Comparison of ENCODE assay signal across 8 cellular contexts in genomic region chr4:143184503-143185252, GRCh38. TPM values are rescaled to one million over a fixed set of nuclear protein-coding genes. Genes with fewer than 3 reads are reported as not detected.
DNase-seq lines count a peak whose midpoint lies in the region; ATAC-seq and TF ChIP-seq lines count a peak whose summit lies in the region.

Gene USP38 (plus strand): TSS chr4:143184917. CDS start chr4:143185451, 534 bp downstream.

- H3K4me3 ChIP-seq in Panc1 (ENCODE audit: low read depth in 2 of 2, low read length in 2 of 2) (peak within 1 kb of the TSS; percentile 82 to 92), esophagus muscularis mucosa (peak within 1 kb of the TSS; percentile 73 to 89 (median 85))

- in situ Hi-C loops in KBM-7 (cut with MboI; ENCODE audit: low pct_unique_long_range_greater_than_20kb, low sequenced_read_pairs) (no loop called here), Panc1 (cut with HindIII; ENCODE audit: low pct_unique_long_range_greater_than_20kb, low sequenced_read_pairs) (no loop called here)

- 0% methylated on average over 20 of the region's 71 CpGs for WGBS in esophagus muscularis mucosa

- CTCF ChIA-PET in Panc1 (lab: Charles Lee): no interaction called here

- TF ChIP-seq CTCF in Panc1 (IDR thresholded peaks at IDR 0.05) (no peak), esophagus muscularis mucosa (IDR thresholded peaks at IDR 0.05) (peak in 2 of 3 experiments; percentile 8 to 22)

- ATAC-seq in GM21717 (IDR thresholded peaks at IDR 0.05; ENCODE audit: unreplicated experiment): peak; percentile 82
- ATAC-seq in Panc1: peak; percentile 95

- peak; percentile 90 for DNase-seq in DMS53 treated with DMSO at 0.1 percent for 48 hours (lab: John Stamatoyannopoulos, UW; ENCODE audit: unreplicated experiment)
- DNase-seq in KBM-7: peak; percentile 87
- DNase-seq in Panc1 (ENCODE audit: low read depth, low spot score): peak; percentile 58
- DNase-seq in activated T-cell treated with anti-CD3 and anti-CD28 coated beads, Interleukin-2, amount 50 U/mL, for 48 hours: peak; percentile 91 to 93
- peak; percentile 98 for DNase-seq in esophagus muscularis mucosa (ENCODE audit: extremely low spot score)
- peak; percentile 96 for DNase-seq in myocyte (ENCODE audit: low read depth)
- peak; percentile 82 to 91 for DNase-seq in stimulated activated CD8-positive, alpha-beta memory T cell treated with anti-CD3 and anti-CD28 coated beads, Interleukin-7, amount 100 ng/mL, for 48 hours (ENCODE audit: extremely low read depth in 1 of 2, low read depth in 1 of 2)

- POLR2A ChIA-PET in Panc1 (lab: Charles Lee): interaction anchor here (0.6 kb wide), 1 partner anchor 216 kb away, joined by 4 read pairs; no protein-coding TSS in a partner anchor

- H3K9me3 ChIP-seq in Panc1 (ENCODE audit: control insufficient read depth, insufficient read depth, low read depth, low read length): no peaks in the 10 kb centered on the region
- H3K9me3 ChIP-seq in esophagus muscularis mucosa: no peaks in the 10 kb centered on the region

- H3K27ac ChIP-seq in Panc1 (ENCODE audit: low read length): peak within 1 kb of the TSS; percentile 92
- peak within 1 kb of the TSS; percentile 90 to 96 (median 92) for H3K27ac ChIP-seq in esophagus muscularis mucosa (replicated peaks in 1 of 4)

- peaks cover 3% of the 10 kb centered on the region; the same call in 1 of the 2 replicates for H3K4me1 ChIP-seq in Panc1 (ENCODE audit: control insufficient read depth, insufficient read depth, low read length)
- H3K4me1 ChIP-seq in esophagus muscularis mucosa: peaks cover 28 to 51% (median 44%) of the 10 kb centered on the region in 4 donors

- peak; percentile 33 for TF ChIP-seq POLR2A in esophagus muscularis mucosa (IDR thresholded peaks at IDR 0.05; ENCODE audit: low read depth)

- intact Hi-C loops in Panc1 (cut with micrococcal nuclease; ENCODE audit: unreplicated experiment): no loop called here
- intact Hi-C loops in esophagus muscularis mucosa (cut with DNase I): no loop called here

- TF ChIP-seq EP300 in esophagus muscularis mucosa (IDR thresholded peaks at IDR 0.05): no peak

- H3K36me3 ChIP-seq in Panc1 (ENCODE audit: control insufficient read depth, insufficient read depth, low read length) (no peaks in the 10 kb centered on the region; the same call in none of the 2 replicates), esophagus muscularis mucosa (peaks cover 0 to 8% (median 0%) of the 10 kb centered on the region in 4 donors)

- BruUV-seq in Panc1 (replicated peaks; lab: Mats Ljungman, UMichigan): no TSS peak

- H3K27me3 ChIP-seq in Panc1 (ENCODE audit: control insufficient read depth, insufficient read depth, low read length) (no peaks in the 10 kb centered on the region), esophagus muscularis mucosa (no peaks in the 10 kb centered on the region)

RNA-seq across cellular contexts. Expression of gene USP38, which starts in this region (rescaled TPM):
- total RNA-seq in Panc1 (2021; ENCODE audit: unreplicated experiment): 11.7 TPM
- 5.1 TPM for polyA plus RNA-seq in Panc1 (2012; ENCODE audit: insufficient read length)
- total RNA-seq in esophagus muscularis mucosa: 10 to 100 TPM; 16.6 to 25.5 (median 23.3) TPM
- total RNA-seq in myocyte: 24.4 and 29.8 TPM in 2 replicates
- 9.1 TPM for polyA plus RNA-seq in myocyte (2012)

Comparison
In these comparisons a context has a peak if more than half of its experiments do, and no peak if none do; other contexts are left out.
1. Peak in every context shown above with its lines: DNase-seq, ATAC-seq, H3K4me3 ChIP-seq and H3K27ac ChIP-seq.